Comparison of ENCODE assay signal across 9 cellular contexts in the genomic region with DNA sequence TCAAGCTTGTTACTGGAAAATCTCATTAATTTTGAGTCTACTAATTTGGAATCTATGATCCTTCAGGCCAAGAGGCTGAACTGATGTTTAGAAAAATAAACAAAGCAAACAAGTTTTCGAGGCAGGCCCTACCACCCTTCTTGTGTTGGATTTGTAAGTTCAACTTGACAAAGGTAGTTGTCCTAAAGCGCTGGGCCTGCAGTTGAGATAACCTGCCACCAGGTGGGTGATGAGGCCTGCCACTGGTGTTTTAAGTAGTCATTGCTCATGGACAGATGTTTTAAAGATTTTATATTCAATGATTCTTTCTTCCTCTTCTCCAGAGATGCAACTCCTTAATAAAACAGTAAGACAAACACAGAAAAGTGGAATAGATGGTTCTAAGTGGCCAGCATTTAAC. TPM values are rescaled to one million over a fixed set of nuclear protein-coding genes. Genes with fewer than 3 reads are reported as not detected.
DNase-seq lines count a peak whose midpoint lies in the region; ATAC-seq and TF ChIP-seq lines count a peak whose summit lies in the region.
"Had no signal": no experiment of that assay in that cellular context is flagged by ENCODE, and none has a peak within 500 bp of the region (broad histone marks: within the 10 kb centered on the region; RNA-seq: fewer than 3 reads in every experiment).

No MANE protein-coding gene starts in this region.

- TF ChIP-seq POLR2A in gastroesophageal sphincter (IDR thresholded peaks at IDR 0.05): no peak

- peak overlapping the region in 1 of 4 donors; percentile 14 for H3K27ac ChIP-seq in gastroesophageal sphincter

- peaks cover 14% of the 10 kb centered on the region for H3K27me3 ChIP-seq in gastroesophageal sphincter

- no peak overlapping the region for H3K4me3 ChIP-seq in LNCaP clone FGC (ENCODE audit: low read depth, low read length)
- no peak overlapping the region for H3K4me3 ChIP-seq in gastroesophageal sphincter

- no peak for ATAC-seq in gastroesophageal sphincter

- H3K36me3 ChIP-seq in gastroesophageal sphincter: no peaks in the 10 kb centered on the region

- H3K4me1 ChIP-seq in gastroesophageal sphincter: peaks cover 0 to 22% (median 7%) of the 10 kb centered on the region in 3 donors

- 95% methylated on average over 2 of the region's 2 CpGs for WGBS in gastroesophageal sphincter (ENCODE audit: low coverage in 1 of 2), 2 donors

- DNase-seq in D341Med (ENCODE audit: low spot score) (peak; percentile 70), LNCaP clone FGC (ENCODE audit: low read depth) (no peak), ecto neural progenitor cell (ENCODE audit: low spot score) (no peak), C1 segment of cervical spinal cord (lab: John Stamatoyannopoulos, UW) (no peak), GOT3 (lab: John Stamatoyannopoulos, UW) (no peak)
- peak; percentile 61 for DNase-seq in activated CD8-positive, alpha-beta memory T cell treated with anti-CD3 and anti-CD28 coated beads, Interleukin-2, amount 50 U/mL, for 4 hours
- peak; percentile 30 to 37 for DNase-seq in stimulated activated CD4-positive, alpha-beta T cell treated with anti-CD3 and anti-CD28 coated beads, Interleukin-1b, Interleukin-23, amount 100 ng/mL, for 4 hours (ENCODE audit: low read depth in 2 of 2)

- peak; percentile 46 for TF ChIP-seq CTCF in LNCaP clone FGC (IDR thresholded peaks at IDR 0.05; ENCODE audit: control insufficient read depth, extremely low read depth, insufficient read depth)
- TF ChIP-seq CTCF in gastroesophageal sphincter (IDR thresholded peaks at IDR 0.05): peak in 3 of 4 experiments; percentile 7 to 34 (median 27)

- no peak for TF ChIP-seq EP300 in gastroesophageal sphincter (IDR thresholded peaks at IDR 0.05)

- no peaks in the 10 kb centered on the region for H3K9me3 ChIP-seq in gastroesophageal sphincter

RNA-seq across cellular contexts. Expression of a gene that starts 19.4 kb away (rescaled TPM):
- total RNA-seq in gastroesophageal sphincter: 100 to 1,000 TPM in 3 of 4 donors, 10 to 100 TPM in 1; 77.4 to 133 (median 118) TPM

RNA-seq across cellular contexts. Expression of a gene that starts 24.8 kb away (rescaled TPM):
- total RNA-seq in gastroesophageal sphincter: 10 to 100 TPM in 2 of 4 donors, 1 to 10 TPM in 2; 6.5 to 17.9 (median 10.5) TPM

RNA-seq across cellular contexts. Expression of a gene that starts 38.8 kb away (rescaled TPM):
- total RNA-seq in gastroesophageal sphincter: not detected
- total RNA-seq: myocyte had no signal

Comparison
In these comparisons a context has a peak if more than half of its experiments do, and no peak if none do; other contexts are left out.
1. DNase-seq: peak in D341Med (single experiment), activated CD8-positive, alpha-beta memory T cell treated with anti-CD3 and anti-CD28 coated beads, Interleukin-2, amount 50 U/mL, for 4 hours (single experiment) and stimulated activated CD4-positive, alpha-beta T cell treated with anti-CD3 and anti-CD28 coated beads, Interleukin-1b, Interleukin-23, amount 100 ng/mL, for 4 hours (2 of 2); none in LNCaP clone FGC (single experiment), ecto neural progenitor cell (single experiment), C1 segment of cervical spinal cord (0 of 14) and GOT3 (single experiment).